In the genomic region with DNA sequence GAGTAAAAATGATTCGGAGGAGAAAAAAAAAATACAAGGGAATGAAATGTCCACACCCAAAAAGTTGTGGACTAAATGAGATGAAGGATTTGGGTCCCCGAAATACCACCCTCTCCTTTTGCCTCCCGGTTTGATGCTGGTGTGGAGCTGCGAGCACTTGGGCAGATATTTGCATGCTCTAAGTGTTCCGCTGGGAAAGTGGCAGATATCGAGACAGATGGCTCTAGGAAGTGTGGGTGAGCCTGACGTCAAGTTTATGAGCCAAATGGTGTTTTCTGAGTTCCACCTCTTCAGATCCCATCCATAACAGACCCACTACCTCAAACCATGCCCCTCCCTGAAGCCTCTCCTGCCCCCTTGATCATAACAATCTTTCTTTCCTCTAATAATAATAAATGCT, we compare ENCODE assay signal across 29 cellular contexts.
"Had no signal": no experiment of that assay in that cellular context is flagged by ENCODE, and none has a peak within 500 bp of the region (broad histone marks: within the 10 kb centered on the region; RNA-seq: fewer than 3 reads in every experiment).

No MANE protein-coding gene starts in this region.

- H3K36me3 ChIP-seq: ascending aorta, cardiac muscle cell, WERI-Rb-1 had no signal

- H3K9me3 ChIP-seq: ascending aorta had no signal

- H3K27me3 ChIP-seq: ascending aorta, cardiac muscle cell had no signal

- H3K4me2 ChIP-seq: PC-9 had no signal

- H2AFZ ChIP-seq: PC-9 had no signal

- ATAC-seq: activated CD8-positive, alpha-beta memory T cell treated with anti-CD3 and anti-CD28 coated beads, Interleukin-2, amount 10 ng/mL, durations not matched to agents 7 days and 5 days; Right ventricle myocardium inferior; SK-N-SH treated with all-trans-retinoic acid at 6 μM for 48 hours had no signal

- H3K27ac ChIP-seq: ascending aorta, cardiac muscle cell, PC-9, RWPE1, WERI-Rb-1 had no signal

- FAIRE-seq: RCC 7860 had no signal

- DNase-seq: activated CD4-positive, alpha-beta memory T cell treated with anti-CD3 and anti-CD28 coated beads, Interleukin-2, amount 10 ng/mL, durations not matched to agents 7 days and 5 days; activated CD4-positive, alpha-beta T cell treated with anti-CD3 and anti-CD28 coated beads for 1 hour; activated CD4-positive, alpha-beta T cell treated with anti-CD3 and anti-CD28 coated beads for 48 hours; activated CD4-positive, CD25-positive, alpha-beta regulatory T cell; activated CD8-positive, alpha-beta memory T cell treated with anti-CD3 and anti-CD28 coated beads for 24 hours; activated CD8-positive, alpha-beta memory T cell treated with anti-CD3 and anti-CD28 coated beads, Interleukin-2, amount 10 ng/mL, durations not matched to agents 7 days and 5 days; activated CD8-positive, alpha-beta memory T cell treated with anti-CD3 and anti-CD28 coated beads, Interleukin-2, amount 50 U/mL, for 48 hours; activated effector memory CD4-positive, alpha-beta T cell treated with Interleukin-2 at 50 U/mL for 16 hours; activated naive CD4-positive, alpha-beta T cell treated with anti-CD3 and anti-CD28 coated beads, Interleukin-2, amount 50 U/mL, for 16 hours; activated naive CD8-positive, alpha-beta T cell treated with anti-CD3 and anti-CD28 coated beads for 36 hours; activated T-cell treated with anti-CD3 and anti-CD28 coated beads, Interleukin-2, amount 50 U/mL, for 48 hours; amniotic stem cell; NCI-H1417; NCI-H146; NCI-H187; NCI-H2107; NCI-H226; NCI-H524 treated with DMSO at 0.1 percent for 48 hours; PC-9; SIG-M5; SW 1271; T1000; WERI-Rb-1 had no signal

- H3K4me3 ChIP-seq: ascending aorta, cardiac muscle cell, PC-9 had no signal
